1 cellular context compared by ENCODE assay signal in the genomic region with DNA sequence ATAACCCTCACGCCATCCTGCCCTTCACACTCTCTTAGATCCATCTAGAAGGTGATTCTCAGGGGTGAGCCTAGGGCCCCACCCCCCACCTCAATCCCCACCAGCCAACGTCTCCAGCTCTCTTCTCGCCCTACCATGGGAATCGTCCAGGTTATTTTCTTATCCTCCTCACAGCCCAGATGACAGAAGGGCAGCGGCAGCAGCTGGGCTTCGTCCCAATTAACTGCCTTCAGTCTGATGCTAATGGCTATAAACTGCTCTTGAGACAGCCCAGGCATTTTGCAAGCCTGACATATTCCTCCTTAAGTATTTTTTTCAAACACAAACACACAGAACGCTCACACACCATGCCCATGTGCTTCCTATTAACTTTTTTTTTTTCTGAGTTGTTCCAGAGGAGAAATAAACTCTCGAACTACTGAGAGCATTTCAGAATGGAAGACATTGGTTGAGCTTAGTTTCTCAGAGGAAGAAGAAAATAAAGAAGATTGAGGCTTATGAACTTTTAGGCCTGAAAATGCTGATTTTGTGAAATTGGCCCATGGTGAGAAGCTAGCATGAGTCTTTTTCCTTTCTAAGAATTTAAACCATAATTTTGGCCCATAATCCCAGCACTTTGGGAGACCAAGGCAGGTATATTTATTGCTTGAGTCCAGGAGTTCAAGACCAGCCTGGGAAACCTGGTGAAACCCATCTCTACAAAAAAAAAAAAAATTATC.
TF ChIP-seq lines count a peak whose summit lies in the region.

No MANE protein-coding gene starts in this region.

TF ChIP-seq in HepG2, 621 proteins besides CTCF, POLR2A, EP300 and RAD21 (continued from another document):
- peak; percentile 83 to 84 for TF ChIP-seq MAFK (conservative IDR thresholded peaks at IDR 0.05 in 1 of 2, IDR thresholded peaks at IDR 0.05 in 1 of 2; ENCODE audit: low read length in 2 of 2)
- peak; percentile 67 for TF ChIP-seq MAFF (IDR thresholded peaks at IDR 0.05; ENCODE audit: low read depth, low read length)
